ENCODE assay signal across 1 cellular context in genomic region chr12:50525422-50525821, GRCh38.
TF ChIP-seq lines count a peak whose summit lies in the region.

No MANE protein-coding gene starts in this region.

TF ChIP-seq in liver, 16 proteins besides CTCF, POLR2A, EP300 and RAD21 (continued from another document):
- TF ChIP-seq ZBTB33 (IDR thresholded peaks at IDR 0.05) (no peak), EGR1 (IDR thresholded peaks at IDR 0.05; ENCODE audit: low read depth in 2 of 2) (no peak)
